In genomic region chr1:89832481-89833127, GRCh38 we compare ENCODE assay signal across 18 cellular contexts. TPM values are rescaled to one million over a fixed set of nuclear protein-coding genes. Genes with fewer than 3 reads are reported as not detected.
DNase-seq lines count a peak whose midpoint lies in the region; FAIRE-seq and TF ChIP-seq lines count a peak whose summit lies in the region.
"Had no signal": no experiment of that assay in that cellular context is flagged by ENCODE, and none has a peak within 500 bp of the region (broad histone marks: within the 10 kb centered on the region; RNA-seq: fewer than 3 reads in every experiment).

No MANE protein-coding gene starts in this region.

- DNase-seq in GM12891 (ENCODE audit: insufficient read length, low spot score) (no peak), caudate nucleus (lab: John Stamatoyannopoulos, UW) (peak in 10 of 61 donors; percentile 5 to 35 (median 16)), kidney tubule cell (ENCODE audit: low spot score) (peak; percentile 38), smooth muscle cell (lab: John Stamatoyannopoulos, UW; ENCODE audit: unreplicated experiment) (no peak), germinal center (ENCODE audit: low spot score) (no peak), Peyer's patch (no peak), GM19238 (ENCODE audit: insufficient read length, low spot score) (no peak), erythroblast (lab: John Stamatoyannopoulos, UW) (no peak)
- DNase-seq: Caco-2; effector CD8-positive, alpha-beta T cell; immature natural killer cell; NCI-H1417 treated with DMSO at 0.1 percent for 48 hours; NCI-H526 treated with DMSO at 0.1 percent for 48 hours; OCI-M1; psoas muscle; SHP77 treated with DMSO at 0.1 percent for 48 hours; T-helper 1 cell had no signal

- no peaks in the 10 kb centered on the region for H3K36me3 ChIP-seq in smooth muscle cell (ENCODE audit: low read depth)
- no peaks in the 10 kb centered on the region for H3K36me3 ChIP-seq in Peyer's patch

- FAIRE-seq in GM12891 (lab: Jason Lieb, UNC), result no peak

- H2AFZ ChIP-seq in smooth muscle cell (ENCODE audit: low read depth), result no peak overlapping the region

- peak overlapping the region; percentile 39 for H3K4me2 ChIP-seq in smooth muscle cell

- H3K27me3 ChIP-seq in smooth muscle cell (ENCODE audit: low read depth) (no peaks in the 10 kb centered on the region), Peyer's patch (no peaks in the 10 kb centered on the region)

- H3K9me3 ChIP-seq in smooth muscle cell (replicated peaks; ENCODE audit: low read depth) (no peaks in the 10 kb centered on the region), Peyer's patch (no peaks in the 10 kb centered on the region)
- H3K9me3 ChIP-seq: Caco-2, psoas muscle had no signal

- no peak overlapping the region for H3K9ac ChIP-seq in smooth muscle cell (ENCODE audit: low read depth)

- H3K4me3 ChIP-seq in smooth muscle cell (no peak overlapping the region), Peyer's patch (no peak overlapping the region)
- H3K4me3 ChIP-seq: lung, psoas muscle had no signal

- no peak for TF ChIP-seq CTCF in smooth muscle cell (IDR thresholded peaks at IDR 0.05; ENCODE audit: borderline replicate concordance, insufficient read depth, poor library complexity, severe bottlenecking)
- no peak for TF ChIP-seq CTCF in Peyer's patch (IDR thresholded peaks at IDR 0.05)

- no peaks in the 10 kb centered on the region for H4K20me1 ChIP-seq in smooth muscle cell (ENCODE audit: low read depth)

- peaks cover 3% of the 10 kb centered on the region for H3F3A ChIP-seq in smooth muscle cell (ENCODE audit: low read depth)

- H3K27ac ChIP-seq in caudate nucleus (ENCODE audit: low read depth, low read length) (peak overlapping the region; percentile 87), smooth muscle cell (ENCODE audit: low read depth) (no peak overlapping the region), Peyer's patch (no peak overlapping the region)
- H3K27ac ChIP-seq: psoas muscle had no signal

- 44% methylated on average over 6 of the region's 6 CpGs for WGBS in smooth muscle cell (ENCODE audit: low lambda C conversion rate)

- H3K79me2 ChIP-seq in smooth muscle cell (ENCODE audit: low read depth), result peaks cover 9% of the 10 kb centered on the region

- H3K4me1 ChIP-seq in smooth muscle cell (ENCODE audit: low read depth), result peaks cover 17% of the 10 kb centered on the region
- H3K4me1 ChIP-seq in Peyer's patch, result no peaks in the 10 kb centered on the region

- TF ChIP-seq POLR2A in GM12891 (IDR thresholded peaks at IDR 0.05; ENCODE audit: low read depth, low read length) (no peak), Peyer's patch (IDR thresholded peaks at IDR 0.05) (no peak), erythroblast (IDR thresholded peaks at IDR 0.05; ENCODE audit: low read length) (no peak)

TF ChIP-seq in GM12891, 5 proteins besides CTCF, POLR2A, EP300 and RAD21:
- no peak for TF ChIP-seq POLR2AphosphoS5 (IDR thresholded peaks at IDR 0.05; ENCODE audit: low read depth, low read length)
- no peak for TF ChIP-seq PAX5 (IDR thresholded peaks at IDR 0.05; ENCODE audit: insufficient read depth, low read length, severe bottlenecking)
- TF ChIP-seq SPI1 (IDR thresholded peaks at IDR 0.05; ENCODE audit: low read depth, low read length), result peak; percentile 29; the same call in 1 of the 2 replicates
TF ChIP-seq in GM12891: peak in this region for 1.

RNA-seq across cellular contexts. Expression of gene LRRC8D, which starts 11.8 kb away (rescaled TPM):
- polyA plus RNA-seq in GM12891 (2012; ENCODE audit: low read depth, missing spikeins), result 5.7 TPM
- total RNA-seq in smooth muscle cell, result 14.7 and 25.1 TPM in 2 replicates
- polyA plus RNA-seq in smooth muscle cell, result 5.2 and 13.9 TPM in 2 replicates
- 100 to 1,000 TPM in 1 of 4 donors, 10 to 100 TPM in 3; 28.9 to 113 (median 58.8) TPM for total RNA-seq in Peyer's patch
